1 cellular context compared by ENCODE assay signal in the genomic region with DNA sequence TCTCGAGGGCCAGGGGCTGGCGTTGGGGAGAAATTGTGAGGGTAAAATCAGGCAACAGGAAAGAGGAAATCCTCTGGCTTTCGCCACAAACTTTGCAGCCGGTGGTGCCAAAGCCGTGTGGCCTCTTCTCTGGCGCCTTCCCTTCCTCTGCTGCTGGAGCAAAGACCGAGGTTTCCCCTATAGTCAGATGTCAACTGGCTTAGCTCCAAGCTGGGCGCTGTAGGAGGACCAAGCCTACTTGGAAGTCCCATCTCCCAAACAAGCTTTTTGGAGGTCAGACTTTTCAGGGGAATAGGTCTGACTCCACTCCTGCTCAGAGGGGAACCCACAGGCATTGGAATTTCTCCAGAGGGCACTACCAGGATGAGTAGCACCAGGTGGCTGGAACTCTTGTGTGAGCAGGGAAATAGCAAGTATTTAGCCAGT.
TF ChIP-seq lines count a peak whose summit lies in the region.

No MANE protein-coding gene starts in this region.

TF ChIP-seq in HepG2, 621 proteins besides CTCF, POLR2A, EP300 and RAD21 (continued from another document):
- TF ChIP-seq, protein P1, sequence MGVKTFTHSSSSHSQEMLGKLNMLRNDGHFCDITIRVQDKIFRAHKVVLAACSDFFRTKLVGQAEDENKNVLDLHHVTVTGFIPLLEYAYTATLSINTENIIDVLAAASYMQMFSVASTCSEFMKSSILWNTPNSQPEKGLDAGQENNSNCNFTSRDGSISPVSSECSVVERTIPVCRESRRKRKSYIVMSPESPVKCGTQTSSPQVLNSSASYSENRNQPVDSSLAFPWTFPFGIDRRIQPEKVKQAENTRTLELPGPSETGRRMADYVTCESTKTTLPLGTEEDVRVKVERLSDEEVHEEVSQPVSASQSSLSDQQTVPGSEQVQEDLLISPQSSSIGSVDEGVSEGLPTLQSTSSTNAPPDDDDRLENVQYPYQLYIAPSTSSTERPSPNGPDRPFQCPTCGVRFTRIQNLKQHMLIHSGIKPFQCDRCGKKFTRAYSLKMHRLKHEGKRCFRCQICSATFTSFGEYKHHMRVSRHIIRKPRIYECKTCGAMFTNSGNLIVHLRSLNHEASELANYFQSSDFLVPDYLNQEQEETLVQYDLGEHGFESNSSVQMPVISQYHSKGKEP (CRISPR knock-in tag; IDR thresholded peaks at IDR 0.05) = no peak
- TF ChIP-seq ZNF839 (CRISPR knock-in tag; IDR thresholded peaks at IDR 0.05; ENCODE audit: borderline replicate concordance) (no peak), GZF1 (CRISPR knock-in tag; IDR thresholded peaks at IDR 0.05) (0 out of 2 replicates have a peak, but pooled peaks have one; percentile 71), SMAD9 (CRISPR knock-in tag; IDR thresholded peaks at IDR 0.05) (peak; percentile 56), HINFP (CRISPR knock-in tag; IDR thresholded peaks at IDR 0.05; ENCODE audit: low read depth) (peak; percentile 37; the same call in 1 of the 2 replicates), ZNF446 (CRISPR knock-in tag; IDR thresholded peaks at IDR 0.05) (peak; percentile 75; the same call in 1 of the 2 replicates), SP4 (CRISPR knock-in tag; IDR thresholded peaks at IDR 0.05) (peak; percentile 11; the same call in 1 of the 2 replicates), AKAP8 (CRISPR knock-in tag; IDR thresholded peaks at IDR 0.05) (peak; percentile 63), ZFX (CRISPR knock-in tag; IDR thresholded peaks at IDR 0.05; ENCODE audit: low read depth) (peak; percentile 15; the same call in 1 of the 2 replicates), ATF2 (CRISPR knock-in tag; IDR thresholded peaks at IDR 0.05) (no peak; the same call in 1 of the 2 replicates), ZNF337 (CRISPR knock-in tag; IDR thresholded peaks at IDR 0.05; ENCODE audit: borderline replicate concordance, low read depth) (0 out of 2 replicates have a peak, but pooled peaks have one; percentile 62), ZNF382 (CRISPR knock-in tag; IDR thresholded peaks at IDR 0.05; ENCODE audit: borderline replicate concordance) (no peak), MAFG (CRISPR knock-in tag; IDR thresholded peaks at IDR 0.05) (0 out of 2 replicates have a peak, but pooled peaks have one; percentile 18), ZNF468 (CRISPR knock-in tag; IDR thresholded peaks at IDR 0.05) (no peak), HMGXB4 (CRISPR knock-in tag; IDR thresholded peaks at IDR 0.05; ENCODE audit: borderline replicate concordance in 1 of 2, low read depth in 1 of 2) (0 out of 4 replicates have a peak, but pooled peaks of 1 of the 2 experiments have one; percentile 1), ZEB1 (IDR thresholded peaks at IDR 0.05; ENCODE audit: insufficient replicate concordance, low read depth) (peak; percentile 72), ZNF782 (CRISPR knock-in tag; IDR thresholded peaks at IDR 0.05; ENCODE audit: borderline replicate concordance) (no peak), ZNF496 (CRISPR knock-in tag; IDR thresholded peaks at IDR 0.05; ENCODE audit: insufficient replicate concordance) (no peak), TMF1 (CRISPR knock-in tag; IDR thresholded peaks at IDR 0.05; ENCODE audit: low read depth) (0 out of 2 replicates have a peak, but pooled peaks have one; percentile 24), ZNF766 (CRISPR knock-in tag; IDR thresholded peaks at IDR 0.05; ENCODE audit: borderline replicate concordance) (peak; percentile 18; the same call in 1 of the 2 replicates), ZNF781 (CRISPR knock-in tag; IDR thresholded peaks at IDR 0.05; ENCODE audit: borderline replicate concordance, not compliant biosample characterization) (peak; percentile 88), NPAS2 (CRISPR knock-in tag; IDR thresholded peaks at IDR 0.05; ENCODE audit: borderline replicate concordance) (no peak), ZNF274 (CRISPR knock-in tag; IDR thresholded peaks at IDR 0.05) (peak; percentile 49), SALL2 (CRISPR knock-in tag; IDR thresholded peaks at IDR 0.05) (0 out of 2 replicates have a peak, but pooled peaks have one; percentile 36), NRL (CRISPR knock-in tag; IDR thresholded peaks at IDR 0.05; ENCODE audit: borderline replicate concordance) (no peak), FUBP1 (CRISPR knock-in tag; IDR thresholded peaks at IDR 0.05; ENCODE audit: borderline replicate concordance) (0 out of 2 replicates have a peak, but pooled peaks have one; percentile 63), ZNF737 (CRISPR knock-in tag; IDR thresholded peaks at IDR 0.05; ENCODE audit: borderline replicate concordance) (0 out of 2 replicates have a peak, but pooled peaks have one; percentile 8), HIVEP1 (CRISPR knock-in tag; IDR thresholded peaks at IDR 0.05) (no peak), ZNF770 (CRISPR knock-in tag; IDR thresholded peaks at IDR 0.05) (peak; percentile 10; the same call in 1 of the 2 replicates), MBD4 (IDR thresholded peaks at IDR 0.05; ENCODE audit: borderline replicate concordance, low read length) (no peak)
- TF ChIP-seq, protein P2, sequence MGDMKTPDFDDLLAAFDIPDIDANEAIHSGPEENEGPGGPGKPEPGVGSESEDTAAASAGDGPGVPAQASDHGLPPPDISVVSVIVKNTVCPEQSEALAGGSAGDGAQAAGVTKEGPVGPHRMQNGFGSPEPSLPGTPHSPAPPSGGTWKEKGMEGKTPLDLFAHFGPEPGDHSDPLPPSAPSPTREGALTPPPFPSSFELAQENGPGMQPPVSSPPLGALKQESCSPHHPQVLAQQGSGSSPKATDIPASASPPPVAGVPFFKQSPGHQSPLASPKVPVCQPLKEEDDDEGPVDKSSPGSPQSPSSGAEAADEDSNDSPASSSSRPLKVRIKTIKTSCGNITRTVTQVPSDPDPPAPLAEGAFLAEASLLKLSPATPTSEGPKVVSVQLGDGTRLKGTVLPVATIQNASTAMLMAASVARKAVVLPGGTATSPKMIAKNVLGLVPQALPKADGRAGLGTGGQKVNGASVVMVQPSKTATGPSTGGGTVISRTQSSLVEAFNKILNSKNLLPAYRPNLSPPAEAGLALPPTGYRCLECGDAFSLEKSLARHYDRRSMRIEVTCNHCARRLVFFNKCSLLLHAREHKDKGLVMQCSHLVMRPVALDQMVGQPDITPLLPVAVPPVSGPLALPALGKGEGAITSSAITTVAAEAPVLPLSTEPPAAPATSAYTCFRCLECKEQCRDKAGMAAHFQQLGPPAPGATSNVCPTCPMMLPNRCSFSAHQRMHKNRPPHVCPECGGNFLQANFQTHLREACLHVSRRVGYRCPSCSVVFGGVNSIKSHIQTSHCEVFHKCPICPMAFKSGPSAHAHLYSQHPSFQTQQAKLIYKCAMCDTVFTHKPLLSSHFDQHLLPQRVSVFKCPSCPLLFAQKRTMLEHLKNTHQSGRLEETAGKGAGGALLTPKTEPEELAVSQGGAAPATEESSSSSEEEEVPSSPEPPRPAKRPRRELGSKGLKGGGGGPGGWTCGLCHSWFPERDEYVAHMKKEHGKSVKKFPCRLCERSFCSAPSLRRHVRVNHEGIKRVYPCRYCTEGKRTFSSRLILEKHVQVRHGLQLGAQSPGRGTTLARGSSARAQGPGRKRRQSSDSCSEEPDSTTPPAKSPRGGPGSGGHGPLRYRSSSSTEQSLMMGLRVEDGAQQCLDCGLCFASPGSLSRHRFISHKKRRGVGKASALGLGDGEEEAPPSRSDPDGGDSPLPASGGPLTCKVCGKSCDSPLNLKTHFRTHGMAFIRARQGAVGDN (CRISPR knock-in tag; IDR thresholded peaks at IDR 0.05) = peak; percentile 58
